12 cellular contexts compared by ENCODE assay signal in the genomic region with DNA sequence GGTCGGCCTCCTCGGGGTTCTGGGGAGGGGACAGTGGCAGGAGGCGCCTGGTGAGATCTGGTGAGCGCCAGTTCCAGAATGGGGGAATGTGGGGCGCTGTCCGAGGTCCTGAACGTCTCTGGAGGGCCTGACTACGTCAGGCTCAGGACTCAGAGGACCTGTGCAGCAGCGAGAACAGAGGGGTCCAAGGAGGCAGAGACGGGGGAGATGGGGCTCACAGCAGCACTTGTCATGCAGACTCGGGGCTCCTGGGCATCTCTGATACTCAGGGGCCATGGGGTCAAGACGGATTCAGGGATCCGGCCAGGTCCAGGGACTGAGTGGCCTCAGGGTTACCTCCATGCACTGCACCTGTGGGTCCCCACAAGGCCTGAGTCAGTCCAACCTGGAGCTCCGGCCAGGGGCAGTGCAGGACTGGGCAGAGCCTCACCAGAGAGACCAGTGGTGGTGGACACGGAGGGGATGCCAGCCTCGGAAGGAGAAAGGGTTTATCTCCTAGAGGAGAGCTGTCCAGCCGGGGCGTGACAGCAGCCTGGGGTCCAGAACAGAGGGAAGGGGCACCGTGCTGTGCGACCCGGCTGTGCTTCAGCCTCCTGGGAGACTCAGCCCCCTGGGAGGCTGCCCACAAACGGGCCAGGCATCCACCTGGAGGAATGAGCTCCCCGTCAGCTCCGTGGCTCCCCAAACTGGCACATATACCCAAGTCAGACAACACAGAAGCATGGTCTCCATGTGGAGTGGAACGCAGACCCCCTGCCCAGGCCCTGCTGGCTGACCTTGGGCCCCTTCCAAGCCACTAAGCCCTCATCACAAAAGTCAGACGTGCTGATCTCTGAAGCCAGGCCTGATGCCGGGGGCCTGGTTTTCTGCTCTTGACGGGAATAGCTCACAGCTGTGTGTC.
DNase-seq lines count a peak whose midpoint lies in the region; ATAC-seq, FAIRE-seq and TF ChIP-seq lines count a peak whose summit lies in the region.
"Had no signal": no experiment of that assay in that cellular context is flagged by ENCODE, and none has a peak within 500 bp of the region (broad histone marks: within the 10 kb centered on the region; RNA-seq: fewer than 3 reads in every experiment).

No MANE protein-coding gene starts in this region.

- peaks cover 0 to 5% of the 10 kb centered on the region in 2 experiments; a peak in 2 of 5 replicates for H3K4me1 ChIP-seq in K562 (replicated peaks in 1 of 2; ENCODE audit: control insufficient read depth in 2 of 2, insufficient read depth in 2 of 2, low read length in 2 of 2)

- peaks cover 27% of the 10 kb centered on the region for H3K27me3 Mint-ChIP-seq in activated CD4-positive, alpha-beta T cell treated with anti-CD3 and anti-CD28 coated beads, Interleukin-2, amount 10 ng/mL, durations not matched to agents 7 days and 5 days
- H3K27me3 Mint-ChIP-seq in progenitor cell of endocrine pancreas = peaks cover 30% of the 10 kb centered on the region
- H3K27me3 Mint-ChIP-seq in effector memory CD8-positive, alpha-beta T cell = peaks cover 75 to 89% of the 10 kb centered on the region in 2 donors

- in situ Hi-C loops in K562 (cut with MboI) = no loop called here

- peaks cover 0 to 6% of the 10 kb centered on the region in 2 experiments; a peak in 3 of 5 replicates for H3K27me3 ChIP-seq in K562 (ENCODE audit: control insufficient read depth in 2 of 2, insufficient read depth in 2 of 2, low read length in 2 of 2)

- H3K27ac Mint-ChIP-seq in activated CD4-positive, alpha-beta T cell treated with anti-CD3 and anti-CD28 coated beads, Interleukin-2, amount 10 ng/mL, durations not matched to agents 7 days and 5 days = no peak overlapping the region
- no peak overlapping the region for H3K27ac Mint-ChIP-seq in progenitor cell of endocrine pancreas
- no peak overlapping the region for H3K27ac Mint-ChIP-seq in effector memory CD8-positive, alpha-beta T cell
- H3K27ac Mint-ChIP-seq: activated T-helper 2 cell treated with anti-CD3 and anti-CD28 coated beads, Interferon-gamma antibody, Interleukin-2, Interleukin-4, amounts not matched to agents 10 μg/mL and 5 μg/mL and 100 μg/mL, durations not matched to agents 14 hours and 24 hours and 36 hours; T-cell had no signal

- POLR2A ChIA-PET in activated CD4-positive, alpha-beta T cell treated with anti-CD3 and anti-CD28 coated beads, Interleukin-2, amount 10 ng/mL, durations not matched to agents 7 days and 5 days (lab: Charles Lee) = no interaction called here
- POLR2A ChIA-PET in K562 (lab: Yijun Ruan, JAX) = interaction anchor here (0.9 kb wide), 1 partner anchor 301 kb away, joined by 4 read pairs; no protein-coding TSS in a partner anchor

- no peak overlapping the region for H3K27ac ChIP-seq in K562 (ENCODE audit: extremely low read depth, low read depth, low read length)
- H3K27ac ChIP-seq: coronary artery had no signal

- H4K20me1 ChIP-seq in K562 (replicated peaks; ENCODE audit: control insufficient read depth, insufficient read depth, low read length) = no peaks in the 10 kb centered on the region

- H3K36me3 ChIP-seq in K562 (ENCODE audit: control insufficient read depth, insufficient read depth, low read length) = no peaks in the 10 kb centered on the region

- WGBS in K562 (ENCODE audit: insufficient coverage, low coverage, missing lambda C conversion rate) = 5% methylated on average over 16 of the region's 28 CpGs

- TF ChIP-seq RAD21 in K562 (CRISPR knock-in tag; conservative IDR thresholded peaks at IDR 0.05 in 1 of 2, IDR thresholded peaks at IDR 0.05 in 1 of 2) = no peak

- H2AFZ ChIP-seq in K562 (ENCODE audit: low read depth, low read length) = no peak overlapping the region

- FAIRE-seq in K562 (lab: Jason Lieb, UNC) = no peak

- H3K9me3 Mint-ChIP-seq in activated CD4-positive, alpha-beta T cell treated with anti-CD3 and anti-CD28 coated beads, Interleukin-2, amount 10 ng/mL, durations not matched to agents 7 days and 5 days = peaks cover 5% of the 10 kb centered on the region
- H3K9me3 Mint-ChIP-seq in progenitor cell of endocrine pancreas (ENCODE audit: low read depth) = peaks cover 11% of the 10 kb centered on the region
- H3K9me3 Mint-ChIP-seq in effector memory CD8-positive, alpha-beta T cell = no peaks in the 10 kb centered on the region

- no peak for TF ChIP-seq EP300 in K562 (IDR thresholded peaks at IDR 0.05; ENCODE audit: low read length)

- no peak overlapping the region for H3K9ac ChIP-seq in K562 (ENCODE audit: insufficient read depth in 1 of 2, low read depth in 2 of 2, low read length in 2 of 2)

- no peak for TF ChIP-seq POLR2A in NB4 (IDR thresholded peaks at IDR 0.05; ENCODE audit: extremely low read depth, insufficient read length)
- no peak for TF ChIP-seq POLR2A in K562 (conservative IDR thresholded peaks at IDR 0.05)

- H3K36me3 Mint-ChIP-seq in activated CD4-positive, alpha-beta T cell treated with anti-CD3 and anti-CD28 coated beads, Interleukin-2, amount 10 ng/mL, durations not matched to agents 7 days and 5 days (ENCODE audit: low read depth) = no peaks in the 10 kb centered on the region
- H3K36me3 Mint-ChIP-seq in progenitor cell of endocrine pancreas (ENCODE audit: insufficient read depth) = peaks cover 1% of the 10 kb centered on the region
- no peaks in the 10 kb centered on the region for H3K36me3 Mint-ChIP-seq in effector memory CD8-positive, alpha-beta T cell (ENCODE audit: insufficient read depth)
- H3K36me3 Mint-ChIP-seq: T-cell had no signal

- no peaks in the 10 kb centered on the region for H3K9me1 ChIP-seq in K562 (ENCODE audit: control insufficient read depth, insufficient read depth, low read length)

- H3K4me1 Mint-ChIP-seq in activated CD4-positive, alpha-beta T cell treated with anti-CD3 and anti-CD28 coated beads, Interleukin-2, amount 10 ng/mL, durations not matched to agents 7 days and 5 days = peaks cover 14% of the 10 kb centered on the region
- H3K4me1 Mint-ChIP-seq in progenitor cell of endocrine pancreas (ENCODE audit: low read depth) = no peaks in the 10 kb centered on the region
- H3K4me1 Mint-ChIP-seq in effector memory CD8-positive, alpha-beta T cell (ENCODE audit: low read depth in 2 of 2) = peaks cover 6 to 12% of the 10 kb centered on the region in 2 donors

- H3K4me3 ChIP-seq in NB4 (ENCODE audit: low read depth, low read length) (no peak overlapping the region), K562 (no peak overlapping the region)
- H3K4me3 ChIP-seq: coronary artery had no signal

- peak; percentile 26 for DNase-seq in activated CD4-positive, alpha-beta T cell treated with anti-CD3 and anti-CD28 coated beads, Interleukin-2, amount 10 ng/mL, durations not matched to agents 7 days and 5 days
- DNase-seq in activated CD4-positive, alpha-beta T cell treated with anti-CD3 and anti-CD28 coated beads for 1 hour = no peak
- DNase-seq in NB4 (ENCODE audit: low read depth) (peak; percentile 51), K562 (ENCODE audit: extremely low read depth in 1 of 4, low spot score in 3 of 4) (peak; percentile 58 to 69 (median 64)), progenitor cell of endocrine pancreas (ENCODE audit: low spot score, unreplicated experiment) (peak; percentile 59), NCI-H510A (lab: John Stamatoyannopoulos, UW) (no peak)
- no peak for DNase-seq in effector memory CD8-positive, alpha-beta T cell
- DNase-seq: NCI-H2171 had no signal

- no peak overlapping the region for H3K4me2 ChIP-seq in K562 (ENCODE audit: insufficient read depth, low read length)

- CTCF ChIA-PET in activated CD4-positive, alpha-beta T cell treated with anti-CD3 and anti-CD28 coated beads, Interleukin-2, amount 10 ng/mL, durations not matched to agents 7 days and 5 days (lab: Charles Lee) = no interaction called here
- CTCF ChIA-PET in K562 (lab: Yijun Ruan, JAX; ENCODE audit: low intra/inter-chr PET ratio) = no interaction called here

- H3K9me3 ChIP-seq in K562 (replicated peaks; ENCODE audit: control insufficient read depth, insufficient read depth, low read depth, low read length) = no peaks in the 10 kb centered on the region

- no peak for TF ChIP-seq CTCF in NB4 (IDR thresholded peaks at IDR 0.05; ENCODE audit: low read depth, low read length)
- TF ChIP-seq CTCF in K562 (IDR thresholded peaks at IDR 0.05 in 2 of 3, conservative IDR thresholded peaks at IDR 0.05 in 1 of 3; ENCODE audit: insufficient read depth in 2 of 3, low read depth in 1 of 3, low read length in 3 of 3) = no peak
- no peak for TF ChIP-seq CTCF in progenitor cell of endocrine pancreas (IDR thresholded peaks at IDR 0.05; ENCODE audit: unreplicated experiment)

- no peaks in the 10 kb centered on the region for H3K79me2 ChIP-seq in K562 (ENCODE audit: control insufficient read depth, insufficient read depth, low read length)

- no TSS peak for BruUV-seq in K562 (replicated peaks; lab: Mats Ljungman, UMichigan)

- H3K4me3 Mint-ChIP-seq in activated CD4-positive, alpha-beta T cell treated with anti-CD3 and anti-CD28 coated beads, Interleukin-2, amount 10 ng/mL, durations not matched to agents 7 days and 5 days = no peak overlapping the region
- H3K4me3 Mint-ChIP-seq in progenitor cell of endocrine pancreas (ENCODE audit: low read depth) = no peak overlapping the region
- no peak overlapping the region for H3K4me3 Mint-ChIP-seq in effector memory CD8-positive, alpha-beta T cell
- H3K4me3 Mint-ChIP-seq: T-cell had no signal

- ATAC-seq in K562 = peak; percentile 85
- no peak for ATAC-seq in effector memory CD8-positive, alpha-beta T cell (replicated peaks)
- ATAC-seq in GM18511 (IDR thresholded peaks at IDR 0.05; ENCODE audit: unreplicated experiment) = no peak
- ATAC-seq: T-cell had no signal

- intact Hi-C loops in K562 (cut with micrococcal nuclease) = no loop called here

TF ChIP-seq in K562, 482 proteins besides CTCF, POLR2A, EP300 and RAD21 (continues in another document):
- TF ChIP-seq SAP30 (IDR thresholded peaks at IDR 0.05; ENCODE audit: borderline replicate concordance, insufficient read depth, low read depth, low read length, poor library complexity, severe bottlenecking) (no peak), ZSCAN29 (IDR thresholded peaks at IDR 0.05) (no peak), SLC30A9 (CRISPR knock-in tag; IDR thresholded peaks at IDR 0.05) (no peak), RBM22 (IDR thresholded peaks at IDR 0.05; ENCODE audit: low read depth, low read length, poor library complexity, severe bottlenecking) (no peak)
- TF ChIP-seq, protein P1, sequence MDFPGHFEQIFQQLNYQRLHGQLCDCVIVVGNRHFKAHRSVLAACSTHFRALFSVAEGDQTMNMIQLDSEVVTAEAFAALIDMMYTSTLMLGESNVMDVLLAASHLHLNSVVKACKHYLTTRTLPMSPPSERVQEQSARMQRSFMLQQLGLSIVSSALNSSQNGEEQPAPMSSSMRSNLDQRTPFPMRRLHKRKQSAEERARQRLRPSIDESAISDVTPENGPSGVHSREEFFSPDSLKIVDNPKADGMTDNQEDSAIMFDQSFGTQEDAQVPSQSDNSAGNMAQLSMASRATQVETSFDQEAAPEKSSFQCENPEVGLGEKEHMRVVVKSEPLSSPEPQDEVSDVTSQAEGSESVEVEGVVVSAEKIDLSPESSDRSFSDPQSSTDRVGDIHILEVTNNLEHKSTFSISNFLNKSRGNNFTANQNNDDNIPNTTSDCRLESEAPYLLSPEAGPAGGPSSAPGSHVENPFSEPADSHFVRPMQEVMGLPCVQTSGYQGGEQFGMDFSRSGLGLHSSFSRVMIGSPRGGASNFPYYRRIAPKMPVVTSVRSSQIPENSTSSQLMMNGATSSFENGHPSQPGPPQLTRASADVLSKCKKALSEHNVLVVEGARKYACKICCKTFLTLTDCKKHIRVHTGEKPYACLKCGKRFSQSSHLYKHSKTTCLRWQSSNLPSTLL (IDR thresholded peaks at IDR 0.05) = no peak

Comparison
In these comparisons a context has a peak if more than half of its experiments do, and no peak if none do; other contexts are left out.
1. DNase-seq: peak in activated CD4-positive, alpha-beta T cell treated with anti-CD3 and anti-CD28 coated beads, Interleukin-2, amount 10 ng/mL, durations not matched to agents 7 days and 5 days (single experiment), NB4 (single experiment), K562 (4 of 4) and progenitor cell of endocrine pancreas (single experiment); none in activated CD4-positive, alpha-beta T cell treated with anti-CD3 and anti-CD28 coated beads for 1 hour (single experiment), NCI-H510A (single experiment) and effector memory CD8-positive, alpha-beta T cell (0 of 3).